In genomic region chr11:129143335-129143734, GRCh38 we compare ENCODE assay signal across 9 cellular contexts. TPM values are rescaled to one million over a fixed set of nuclear protein-coding genes. Genes with fewer than 3 reads are reported as not detected.
DNase-seq lines count a peak whose midpoint lies in the region; ATAC-seq and TF ChIP-seq lines count a peak whose summit lies in the region.
"Had no signal": no experiment of that assay in that cellular context is flagged by ENCODE, and none has a peak within 500 bp of the region (broad histone marks: within the 10 kb centered on the region; RNA-seq: fewer than 3 reads in every experiment).

No MANE protein-coding gene starts in this region.

- H3K36me3 Mint-ChIP-seq in nephron (ENCODE audit: low read depth) = peaks cover 15% of the 10 kb centered on the region
- H3K36me3 Mint-ChIP-seq in CD14-positive monocyte = peaks cover 2 to 3% of the 10 kb centered on the region in 2 donors

- H3K27ac ChIP-seq in epithelial cell of prostate = peak overlapping the region; percentile 86
- peak overlapping the region in 1 of 4 donors; percentile 31 for H3K27ac ChIP-seq in esophagus muscularis mucosa (replicated peaks in 1 of 4)

- H3K36me3 ChIP-seq in esophagus muscularis mucosa = no peaks in the 10 kb centered on the region

- no peak overlapping the region for H3K4me3 ChIP-seq in esophagus muscularis mucosa

- no peaks in the 10 kb centered on the region for H3K9me3 ChIP-seq in esophagus muscularis mucosa

- H3K4me3 Mint-ChIP-seq in nephron (peak overlapping the region in 1 of 3 experiments; percentile 8), CD14-positive monocyte (no peak overlapping the region)
- H3K4me3 Mint-ChIP-seq: T-helper 1 cell treated with Interleukin-12 subunit alpha and Interleukin-12 subunit beta and Interleukin-4 antibody, amounts not matched to agents 30 μg/mL and 1 μg/mL, for 36 hours had no signal

- TF ChIP-seq EP300 in esophagus muscularis mucosa (IDR thresholded peaks at IDR 0.05) = no peak

- H3K27ac Mint-ChIP-seq in nephron (peak overlapping the region; percentile 4 to 23 (median 9)), CD14-positive monocyte (peak overlapping the region in 1 of 7 donors; percentile 73)
- H3K27ac Mint-ChIP-seq: T-helper 1 cell treated with Interleukin-12 subunit alpha and Interleukin-12 subunit beta and Interleukin-4 antibody, amounts not matched to agents 30 μg/mL and 1 μg/mL, for 36 hours had no signal

- no peak for TF ChIP-seq POLR2A in esophagus muscularis mucosa (IDR thresholded peaks at IDR 0.05; ENCODE audit: low read depth)

- peaks cover 22% of the 10 kb centered on the region for H3K4me1 Mint-ChIP-seq in nephron
- peaks cover 2% of the 10 kb centered on the region for H3K4me1 Mint-ChIP-seq in CD14-positive monocyte

- H3K27me3 Mint-ChIP-seq in nephron (ENCODE audit: low read depth) = no peaks in the 10 kb centered on the region
- H3K27me3 Mint-ChIP-seq in CD14-positive monocyte (ENCODE audit: low read depth in 3 of 3) = no peaks in the 10 kb centered on the region

- WGBS in esophagus muscularis mucosa = 58% methylated on average over 8 of the region's 8 CpGs

- H3K4me1 ChIP-seq in esophagus muscularis mucosa = no peaks in the 10 kb centered on the region

- TF ChIP-seq CTCF in nephron (IDR thresholded peaks at IDR 0.05; ENCODE audit: unreplicated experiment in 3 of 3) (no peak), esophagus muscularis mucosa (IDR thresholded peaks at IDR 0.05) (no peak), CD14-positive monocyte (IDR thresholded peaks at IDR 0.05) (no peak)

- ATAC-seq in GM18517 (IDR thresholded peaks at IDR 0.05; ENCODE audit: unreplicated experiment) = no peak

- intact Hi-C loops in esophagus muscularis mucosa (cut with DNase I) (no loop called here), CD14-positive monocyte (cut with micrococcal nuclease) (no loop called here)

- H3K9me3 Mint-ChIP-seq in nephron (peaks cover 6% of the 10 kb centered on the region), CD14-positive monocyte (peaks cover 2 to 10% (median 8%) of the 10 kb centered on the region in 7 donors)
- H3K9me3 Mint-ChIP-seq: T-helper 1 cell treated with Interleukin-12 subunit alpha and Interleukin-12 subunit beta and Interleukin-4 antibody, amounts not matched to agents 30 μg/mL and 1 μg/mL, for 36 hours had no signal

- H3K27me3 ChIP-seq in esophagus muscularis mucosa = no peaks in the 10 kb centered on the region

- peak; percentile 93 for DNase-seq in AG20443 (ENCODE audit: low spot score)
- DNase-seq in NCI-H526 treated with DMSO at 0.1 percent for 48 hours (lab: John Stamatoyannopoulos, UW) = peak; percentile 81
- peak; percentile 96 for DNase-seq in epithelial cell of prostate (ENCODE audit: low read depth, low spot score)
- DNase-seq in esophagus muscularis mucosa (ENCODE audit: extremely low spot score) = no peak
- DNase-seq in CD14-positive monocyte (ENCODE audit: low spot score) = no peak
- DNase-seq in NCI-H1694 (lab: John Stamatoyannopoulos, UW) = no peak

RNA-seq across cellular contexts. Expression of gene ARHGAP32, which starts 48.8 kb away (rescaled TPM):
- 10 to 100 TPM; 11.9 to 17.0 (median 15.8) TPM for total RNA-seq in esophagus muscularis mucosa
- under 1 TPM; 0.13 to 0.72 TPM for polyA plus RNA-seq in CD14-positive monocyte

Comparison
In these comparisons a context has a peak if more than half of its experiments do, and no peak if none do; other contexts are left out.
1. DNase-seq: peak in AG20443 (single experiment), NCI-H526 treated with DMSO at 0.1 percent for 48 hours (single experiment) and epithelial cell of prostate (single experiment); none in esophagus muscularis mucosa (single experiment), CD14-positive monocyte (single experiment) and NCI-H1694 (single experiment).